23 cellular contexts compared by ENCODE assay signal in genomic region chr17:36608280-36608679, GRCh38. TPM values are rescaled to one million over a fixed set of nuclear protein-coding genes. Genes with fewer than 3 reads are reported as not detected.
DNase-seq lines count a peak whose midpoint lies in the region; TF ChIP-seq lines count a peak whose summit lies in the region.
"Had no signal": no experiment of that assay in that cellular context is flagged by ENCODE, and none has a peak within 500 bp of the region (broad histone marks: within the 10 kb centered on the region; RNA-seq: fewer than 3 reads in every experiment).

No MANE protein-coding gene starts in this region.

- peak overlapping the region; percentile 58; the same call in 1 of the 2 replicates for H3K4me2 ChIP-seq in OCI-LY1 (ENCODE audit: low read length)

- H3K4me3 Mint-ChIP-seq in MCF 10A (ENCODE audit: unreplicated experiment), result no peak overlapping the region
- H3K4me3 Mint-ChIP-seq in glutamatergic neuron (ENCODE audit: unreplicated experiment), result peak overlapping the region; percentile 5
- H3K4me3 Mint-ChIP-seq: activated naive CD8-positive, alpha-beta T cell; T-helper 2 cell treated with Interferon-gamma antibody and Interleukin-4, amounts not matched to agents 5 μg/mL and 100 μg/mL, for 36 hours had no signal

- no peaks in the 10 kb centered on the region for H3K27me3 ChIP-seq in breast epithelium
- H3K27me3 ChIP-seq in OCI-LY1 (ENCODE audit: insufficient read depth, low read length), result no peaks in the 10 kb centered on the region
- H3K27me3 ChIP-seq: cardiac muscle cell, spleen, thyroid gland, uterus had no signal

- H3K4me1 ChIP-seq in breast epithelium, result no peaks in the 10 kb centered on the region
- peaks cover 31% of the 10 kb centered on the region for H3K4me1 ChIP-seq in OCI-LY1 (ENCODE audit: insufficient read depth, low read length, severe bottlenecking)
- H3K4me1 ChIP-seq: uterus had no signal

- POLR2A ChIA-PET in MCF 10A (lab: Yijun Ruan, JAX), result interaction anchor here (1.0 kb wide), 1 partner anchor 63 kb away, joined by 3 read pairs; no protein-coding TSS in a partner anchor

- no peaks in the 10 kb centered on the region for H3K27me3 Mint-ChIP-seq in MCF 10A (ENCODE audit: insufficient read depth, unreplicated experiment)
- H3K27me3 Mint-ChIP-seq in glutamatergic neuron (ENCODE audit: unreplicated experiment), result no peaks in the 10 kb centered on the region
- H3K27me3 Mint-ChIP-seq: activated naive CD8-positive, alpha-beta T cell; B cell had no signal

- H3K27ac Mint-ChIP-seq in MCF 10A (ENCODE audit: low read depth, unreplicated experiment) (peak overlapping the region; percentile 28), glutamatergic neuron (ENCODE audit: unreplicated experiment) (no peak overlapping the region)
- H3K27ac Mint-ChIP-seq: activated naive CD8-positive, alpha-beta T cell; B cell; progenitor cell of endocrine pancreas; T-helper 2 cell treated with Interferon-gamma antibody and Interleukin-4, amounts not matched to agents 5 μg/mL and 100 μg/mL, for 36 hours had no signal

- H4K20me1 ChIP-seq in OCI-LY1 (ENCODE audit: insufficient read depth, low read length), result no peaks in the 10 kb centered on the region

- CTCF ChIA-PET in MCF 10A (lab: Yijun Ruan, JAX), result interaction anchor here (0.7 to 1.1 kb wide), 3 partner anchors 15 to 18 kb away, joined by 3 to 5 read pairs (median 3); no protein-coding TSS in a partner anchor

- no peaks in the 10 kb centered on the region for H3F3A ChIP-seq in OCI-LY1 (ENCODE audit: insufficient read depth, low read length)

- DNase-seq in MCF 10A (ENCODE audit: unreplicated experiment) (no peak), breast epithelium (ENCODE audit: low spot score in 2 of 2) (no peak), glutamatergic neuron (no peak), SKM-1 (lab: John Stamatoyannopoulos, UW; ENCODE audit: unreplicated experiment) (no peak), cerebellar nuclear complex (lab: John Stamatoyannopoulos, UW) (no peak)
- DNase-seq in stimulated activated CD8-positive, alpha-beta memory T cell treated with anti-CD3 and anti-CD28 coated beads, Interleukin-4, amount 100 ng/mL, for 48 hours, result no peak
- DNase-seq: activated CD4-positive, alpha-beta T cell treated with anti-CD3 and anti-CD28 coated beads for 1 hour; activated effector memory CD4-positive, alpha-beta T cell treated with Interleukin-2 at 50 U/mL for 16 hours; activated T-cell treated with anti-CD3 and anti-CD28 coated beads for 4 hours; NCI-H446; PC-3; spleen; stimulated activated CD4-positive, alpha-beta T cell treated with anti-CD3 and anti-CD28 coated beads, Interleukin-2, amount 100 ng/mL, for 24 hours had no signal

- H3K36me3 Mint-ChIP-seq in MCF 10A (ENCODE audit: insufficient read depth, unreplicated experiment) (peaks cover 16% of the 10 kb centered on the region), glutamatergic neuron (ENCODE audit: unreplicated experiment) (no peaks in the 10 kb centered on the region)

- H3K36me3 ChIP-seq in breast epithelium (no peaks in the 10 kb centered on the region), OCI-LY1 (ENCODE audit: insufficient read depth, low read length) (peaks cover 5% of the 10 kb centered on the region)
- H3K36me3 ChIP-seq: cardiac muscle cell, left lung, thyroid gland, uterus had no signal

- no peaks in the 10 kb centered on the region for H3K79me2 ChIP-seq in OCI-LY1 (ENCODE audit: insufficient read depth, low read length)

- no peak overlapping the region for H3K4me3 ChIP-seq in breast epithelium
- H3K4me3 ChIP-seq in OCI-LY1 (ENCODE audit: low read depth, low read length, poor library complexity, severe bottlenecking), result peak overlapping the region; percentile 38
- H3K4me3 ChIP-seq: cardiac muscle cell, coronary artery, left lung, spleen, thyroid gland, uterus had no signal

- H2AFZ ChIP-seq in OCI-LY1 (ENCODE audit: low read length), result no peak overlapping the region

- H3K9ac ChIP-seq in OCI-LY1 (ENCODE audit: low read length), result no peak overlapping the region; the same call in 1 of the 2 replicates

- peaks cover 27% of the 10 kb centered on the region for H3K4me1 Mint-ChIP-seq in MCF 10A (ENCODE audit: insufficient read depth, unreplicated experiment)
- peaks cover 6% of the 10 kb centered on the region for H3K4me1 Mint-ChIP-seq in glutamatergic neuron (ENCODE audit: low read depth, unreplicated experiment)

- H3K9me3 Mint-ChIP-seq in MCF 10A (ENCODE audit: unreplicated experiment) (no peaks in the 10 kb centered on the region), glutamatergic neuron (ENCODE audit: unreplicated experiment) (peaks cover 1% of the 10 kb centered on the region)
- H3K9me3 Mint-ChIP-seq: T-helper 2 cell treated with Interferon-gamma antibody and Interleukin-4, amounts not matched to agents 5 μg/mL and 100 μg/mL, for 36 hours had no signal

- no peak for TF ChIP-seq CTCF in MCF 10A (IDR thresholded peaks at IDR 0.05; ENCODE audit: unreplicated experiment)
- no peak for TF ChIP-seq CTCF in breast epithelium (IDR thresholded peaks at IDR 0.05)
- no peak for TF ChIP-seq CTCF in OCI-LY1 (IDR thresholded peaks at IDR 0.05; ENCODE audit: low read length)
- TF ChIP-seq CTCF in glutamatergic neuron (IDR thresholded peaks at IDR 0.05; ENCODE audit: partially characterized antibody, unreplicated experiment), result no peak

- intact Hi-C loops in MCF 10A (cut with micrococcal nuclease), result loop anchor here (10.0 kb wide), 1 partner anchor 767 kb away; the partner anchor contains the start of gene C17orf78
- intact Hi-C loops in breast epithelium (cut with DNase I; ENCODE audit: low total_unique reads), result loop anchor here (5.0 kb wide), 1 partner anchor 1709 kb away; no protein-coding TSS in a partner anchor

- BruUV-seq in MCF 10A (replicated peaks; lab: Mats Ljungman, UMichigan), result no TSS peak

- no peak overlapping the region for H3K27ac ChIP-seq in breast epithelium
- no peak overlapping the region for H3K27ac ChIP-seq in OCI-LY1 (ENCODE audit: low read depth, low read length, poor library complexity, severe bottlenecking)
- H3K27ac ChIP-seq: cardiac muscle cell, coronary artery, left lung, spleen, thyroid gland, uterus had no signal

- no peaks in the 10 kb centered on the region for H3K9me2 ChIP-seq in OCI-LY1 (ENCODE audit: low read depth, low read length)

- TF ChIP-seq POLR2A in breast epithelium (IDR thresholded peaks at IDR 0.05), result no peak

- H3K9me3 ChIP-seq in breast epithelium (no peaks in the 10 kb centered on the region), OCI-LY1 (ENCODE audit: low read length) (no peaks in the 10 kb centered on the region)
- H3K9me3 ChIP-seq: left lung, spleen, thyroid gland, uterus had no signal

RNA-seq across cellular contexts. Expression of gene MRM1, which starts 6.9 kb away (rescaled TPM):
- total RNA-seq in MCF 10A (2022) (5.7 and 10.0 TPM in 2 replicates), breast epithelium (1 to 10 TPM; 4.8 to 7.5 (median 7.2) TPM), glutamatergic neuron (ENCODE audit: unreplicated experiment) (2.3 TPM)

RNA-seq across cellular contexts. Expression of gene DHRS11, which starts 16.6 kb away (rescaled TPM):
- total RNA-seq in MCF 10A (2022) (11.8 and 14.7 TPM in 2 replicates), breast epithelium (10 to 100 TPM; 11.4 to 14.1 (median 11.5) TPM), glutamatergic neuron (ENCODE audit: unreplicated experiment) (13.4 TPM)
